1 cellular context compared by ENCODE assay signal in genomic region chr20:62131560-62132320, GRCh38.
A peak's percentile ranks its signal among the peaks of the same experiment; 100 is the strongest.
TF ChIP-seq lines count a peak whose summit lies in the region.

No MANE protein-coding gene starts in this region.

TF ChIP-seq in K562, 482 proteins besides CTCF, POLR2A, EP300 and RAD21:
- no peak for TF ChIP-seq CGGBP1 (CRISPR knock-in tag; IDR thresholded peaks at IDR 0.05)
- TF ChIP-seq, protein P1, sequence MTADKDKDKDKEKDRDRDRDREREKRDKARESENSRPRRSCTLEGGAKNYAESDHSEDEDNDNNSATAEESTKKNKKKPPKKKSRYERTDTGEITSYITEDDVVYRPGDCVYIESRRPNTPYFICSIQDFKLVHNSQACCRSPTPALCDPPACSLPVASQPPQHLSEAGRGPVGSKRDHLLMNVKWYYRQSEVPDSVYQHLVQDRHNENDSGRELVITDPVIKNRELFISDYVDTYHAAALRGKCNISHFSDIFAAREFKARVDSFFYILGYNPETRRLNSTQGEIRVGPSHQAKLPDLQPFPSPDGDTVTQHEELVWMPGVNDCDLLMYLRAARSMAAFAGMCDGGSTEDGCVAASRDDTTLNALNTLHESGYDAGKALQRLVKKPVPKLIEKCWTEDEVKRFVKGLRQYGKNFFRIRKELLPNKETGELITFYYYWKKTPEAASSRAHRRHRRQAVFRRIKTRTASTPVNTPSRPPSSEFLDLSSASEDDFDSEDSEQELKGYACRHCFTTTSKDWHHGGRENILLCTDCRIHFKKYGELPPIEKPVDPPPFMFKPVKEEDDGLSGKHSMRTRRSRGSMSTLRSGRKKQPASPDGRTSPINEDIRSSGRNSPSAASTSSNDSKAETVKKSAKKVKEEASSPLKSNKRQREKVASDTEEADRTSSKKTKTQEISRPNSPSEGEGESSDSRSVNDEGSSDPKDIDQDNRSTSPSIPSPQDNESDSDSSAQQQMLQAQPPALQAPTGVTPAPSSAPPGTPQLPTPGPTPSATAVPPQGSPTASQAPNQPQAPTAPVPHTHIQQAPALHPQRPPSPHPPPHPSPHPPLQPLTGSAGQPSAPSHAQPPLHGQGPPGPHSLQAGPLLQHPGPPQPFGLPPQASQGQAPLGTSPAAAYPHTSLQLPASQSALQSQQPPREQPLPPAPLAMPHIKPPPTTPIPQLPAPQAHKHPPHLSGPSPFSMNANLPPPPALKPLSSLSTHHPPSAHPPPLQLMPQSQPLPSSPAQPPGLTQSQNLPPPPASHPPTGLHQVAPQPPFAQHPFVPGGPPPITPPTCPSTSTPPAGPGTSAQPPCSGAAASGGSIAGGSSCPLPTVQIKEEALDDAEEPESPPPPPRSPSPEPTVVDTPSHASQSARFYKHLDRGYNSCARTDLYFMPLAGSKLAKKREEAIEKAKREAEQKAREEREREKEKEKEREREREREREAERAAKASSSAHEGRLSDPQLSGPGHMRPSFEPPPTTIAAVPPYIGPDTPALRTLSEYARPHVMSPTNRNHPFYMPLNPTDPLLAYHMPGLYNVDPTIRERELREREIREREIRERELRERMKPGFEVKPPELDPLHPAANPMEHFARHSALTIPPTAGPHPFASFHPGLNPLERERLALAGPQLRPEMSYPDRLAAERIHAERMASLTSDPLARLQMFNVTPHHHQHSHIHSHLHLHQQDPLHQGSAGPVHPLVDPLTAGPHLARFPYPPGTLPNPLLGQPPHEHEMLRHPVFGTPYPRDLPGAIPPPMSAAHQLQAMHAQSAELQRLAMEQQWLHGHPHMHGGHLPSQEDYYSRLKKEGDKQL (CRISPR knock-in tag; IDR thresholded peaks at IDR 0.05; ENCODE audit: borderline replicate concordance): no peak
- TF ChIP-seq, protein P2, sequence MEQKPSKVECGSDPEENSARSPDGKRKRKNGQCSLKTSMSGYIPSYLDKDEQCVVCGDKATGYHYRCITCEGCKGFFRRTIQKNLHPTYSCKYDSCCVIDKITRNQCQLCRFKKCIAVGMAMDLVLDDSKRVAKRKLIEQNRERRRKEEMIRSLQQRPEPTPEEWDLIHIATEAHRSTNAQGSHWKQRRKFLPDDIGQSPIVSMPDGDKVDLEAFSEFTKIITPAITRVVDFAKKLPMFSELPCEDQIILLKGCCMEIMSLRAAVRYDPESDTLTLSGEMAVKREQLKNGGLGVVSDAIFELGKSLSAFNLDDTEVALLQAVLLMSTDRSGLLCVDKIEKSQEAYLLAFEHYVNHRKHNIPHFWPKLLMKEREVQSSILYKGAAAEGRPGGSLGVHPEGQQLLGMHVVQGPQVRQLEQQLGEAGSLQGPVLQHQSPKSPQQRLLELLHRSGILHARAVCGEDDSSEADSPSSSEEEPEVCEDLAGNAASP (IDR thresholded peaks at IDR 0.05): no peak
- 0 out of 2 replicates have a peak, but pooled peaks have one; percentile 32 for TF ChIP-seq RBFOX2 (IDR thresholded peaks at IDR 0.05; ENCODE audit: low read depth, low read length)
- no peak for TF ChIP-seq SMARCB1 (IDR thresholded peaks at IDR 0.05; ENCODE audit: insufficient read length, low read depth)
- no peak for TF ChIP-seq CHD4 (IDR thresholded peaks at IDR 0.05; ENCODE audit: insufficient read depth, insufficient replicate concordance, low read depth, low read length, poor library complexity, severe bottlenecking)
